8 cellular contexts compared by ENCODE assay signal in the genomic region with DNA sequence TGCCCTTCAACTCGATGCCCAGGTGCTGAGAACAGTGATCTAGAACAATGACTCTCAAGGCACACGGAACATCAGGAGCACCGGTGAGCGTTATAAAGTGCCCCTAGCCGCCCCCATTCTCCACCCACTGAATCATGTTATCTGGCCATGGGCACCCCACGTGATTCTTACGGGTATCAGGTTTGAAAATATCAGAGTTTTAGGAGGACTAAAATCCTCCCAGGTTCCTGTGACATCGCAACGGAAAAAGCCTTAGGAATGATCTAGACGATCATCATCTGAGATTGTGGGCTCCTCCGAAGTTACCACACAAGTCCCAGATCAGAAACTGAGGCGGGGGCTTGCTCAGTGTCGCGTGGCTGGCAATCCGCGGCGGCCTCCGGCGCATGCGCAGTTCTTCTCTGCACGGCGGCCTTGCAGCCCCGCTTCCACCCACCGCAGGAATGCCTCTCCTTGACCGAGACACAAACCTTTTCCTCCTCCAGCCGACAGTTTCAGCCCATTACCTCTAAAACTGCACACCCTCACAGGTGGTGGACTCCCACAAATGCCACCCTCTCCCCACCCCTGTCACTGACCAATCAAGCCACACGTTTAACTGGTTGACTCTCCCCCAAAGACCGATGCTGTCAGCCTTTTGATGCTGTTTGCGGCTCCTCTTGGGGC. TPM values are rescaled to one million over a fixed set of nuclear protein-coding genes. Genes with fewer than 3 reads are reported as not detected.
DNase-seq lines count a peak whose midpoint lies in the region; ATAC-seq and TF ChIP-seq lines count a peak whose summit lies in the region.

No MANE protein-coding gene starts in this region.

- no peak for ATAC-seq in HG03469 (IDR thresholded peaks at IDR 0.05; ENCODE audit: unreplicated experiment)

- H3K36me3 ChIP-seq in endocrine pancreas (ENCODE audit: control insufficient read depth, insufficient read depth, low read length) (no peaks in the 10 kb centered on the region), osteoblast (ENCODE audit: insufficient read depth, low read length) (no peaks in the 10 kb centered on the region), thyroid gland (no peaks in the 10 kb centered on the region), HAP-1 (replicated peaks) (no peaks in the 10 kb centered on the region)

- peak overlapping the region; percentile 56 for H3K9ac ChIP-seq in endocrine pancreas (ENCODE audit: control insufficient read depth, insufficient read depth, low read length)

- H3K27ac ChIP-seq in osteoblast (ENCODE audit: low read depth, low read length), result no peak overlapping the region
- H3K27ac ChIP-seq in thyroid gland, result no peak overlapping the region

- no peaks in the 10 kb centered on the region for H3K79me2 ChIP-seq in osteoblast (ENCODE audit: insufficient read depth, low read length)

- H3K27me3 ChIP-seq in endocrine pancreas (ENCODE audit: control insufficient read depth, insufficient read depth, low read length) (no peaks in the 10 kb centered on the region), osteoblast (ENCODE audit: insufficient read depth, low read length) (no peaks in the 10 kb centered on the region), thyroid gland (no peaks in the 10 kb centered on the region), HAP-1 (ENCODE audit: low read depth) (no peaks in the 10 kb centered on the region)

- TF ChIP-seq CTCF in osteoblast (IDR thresholded peaks at IDR 0.05; ENCODE audit: extremely low read depth, low read depth, low read length), result no peak
- no peak for TF ChIP-seq CTCF in thyroid gland (IDR thresholded peaks at IDR 0.05)

- H3K4me1 ChIP-seq in endocrine pancreas (ENCODE audit: control insufficient read depth, insufficient read depth, low read length) (no peaks in the 10 kb centered on the region), osteoblast (ENCODE audit: insufficient read depth, low read length) (peaks cover 29% of the 10 kb centered on the region), thyroid gland (peaks cover 0 to 10% of the 10 kb centered on the region in 2 donors), HAP-1 (no peaks in the 10 kb centered on the region)

- H3K4me3 ChIP-seq in endocrine pancreas (ENCODE audit: control insufficient read depth, insufficient read depth, low read length) (peak overlapping the region; percentile 52), osteoblast (ENCODE audit: insufficient read depth, low read length) (peak overlapping the region; percentile 48), thyroid gland (replicated peaks in 1 of 3) (no peak overlapping the region), HAP-1 (no peak overlapping the region)

- H2AFZ ChIP-seq in osteoblast (ENCODE audit: low read length), result peak overlapping the region; percentile 87

- DNase-seq in DMS79 treated with DMSO at 0.1 percent for 48 hours (lab: John Stamatoyannopoulos, UW) (peak; percentile 77), osteoblast (ENCODE audit: insufficient read length, low spot score, missing footprints) (no peak), thyroid gland (peak; percentile 75 to 77), islet precursor cell (no peak), HAP-1 (ENCODE audit: low spot score in 2 of 2) (no peak)
- DNase-seq in activated CD4-positive, alpha-beta T cell treated with anti-CD3 and anti-CD28 coated beads, Interleukin-2, amount 50 U/mL, for 48 hours, result peak; percentile 59 to 65

- TF ChIP-seq POLR2A in thyroid gland (IDR thresholded peaks at IDR 0.05), result peak in 1 of 2 donors; percentile 6

- in situ Hi-C loops in HAP-1 (cut with MboI; ENCODE audit: low sequenced_read_pairs), result no loop called here

- H4K20me1 ChIP-seq in osteoblast (ENCODE audit: insufficient read depth, low read length), result no peaks in the 10 kb centered on the region

- 12 to 13% methylated on average over 28 to 29 of the region's 29 CpGs for WGBS in thyroid gland, 2 donors

- intact Hi-C loops in thyroid gland (cut with DNase I), result loop anchor here (10.0 kb wide), 1 partner anchor 629 kb away; the partner anchor contains the start of gene FOSL2

- H3K4me2 ChIP-seq in osteoblast (ENCODE audit: insufficient read depth, low read length), result peak overlapping the region; percentile 63

- H3K9me3 ChIP-seq in endocrine pancreas (ENCODE audit: control insufficient read depth, low read length) (no peaks in the 10 kb centered on the region), osteoblast (ENCODE audit: low read depth, low read length) (no peaks in the 10 kb centered on the region), thyroid gland (no peaks in the 10 kb centered on the region), HAP-1 (no peaks in the 10 kb centered on the region)

RNA-seq across cellular contexts. Expression of gene MRPL33, which starts 5.8 kb away (rescaled TPM):
- total RNA-seq in osteoblast (63.1 and 105 TPM in 2 replicates), thyroid gland (100 to 1,000 TPM in 3 of 4 donors, 10 to 100 TPM in 1; 70.2 to 166 (median 130) TPM)

Comparison
In these comparisons a context has a peak if more than half of its experiments do, and no peak if none do; other contexts are left out.
1. DNase-seq: peak in DMS79 treated with DMSO at 0.1 percent for 48 hours (single experiment), activated CD4-positive, alpha-beta T cell treated with anti-CD3 and anti-CD28 coated beads, Interleukin-2, amount 50 U/mL, for 48 hours (2 of 2) and thyroid gland (2 of 2); none in osteoblast (single experiment), islet precursor cell (single experiment) and HAP-1 (0 of 2).
2. H3K4me3 ChIP-seq: peak in endocrine pancreas (single experiment) and osteoblast (single experiment); none in thyroid gland (0 of 3) and HAP-1 (single experiment).